Comparison of ENCODE assay signal across 23 cellular contexts in genomic region chr10:69750011-69750373, GRCh38. TPM values are rescaled to one million over a fixed set of nuclear protein-coding genes. Genes with fewer than 3 reads are reported as not detected.
"Had no signal": no experiment of that assay in that cellular context is flagged by ENCODE, and none has a peak within 500 bp of the region (broad histone marks: within the 10 kb centered on the region; RNA-seq: fewer than 3 reads in every experiment).

No MANE protein-coding gene starts in this region.

- H3K27ac ChIP-seq: brain microvascular endothelial cell, cardiac muscle cell, KMS-11, Peyer's patch, RWPE1, SJSA1 had no signal

- H3K36me3 ChIP-seq: brain microvascular endothelial cell, cardiac muscle cell, Peyer's patch, SJSA1 had no signal

- H3K27ac Mint-ChIP-seq: activated CD4-positive, alpha-beta memory T cell treated with anti-CD3 and anti-CD28 coated beads for 36 hours; activated CD4-positive, alpha-beta T cell treated with anti-CD3 and anti-CD28 coated beads, Interleukin-2, amount 10 ng/mL, durations not matched to agents 7 days and 5 days; T-helper 17 cell had no signal

- H3K4me3 ChIP-seq: cardiac muscle cell, Peyer's patch, SJSA1 had no signal

- H3K36me3 Mint-ChIP-seq: activated CD4-positive, alpha-beta memory T cell treated with anti-CD3 and anti-CD28 coated beads for 36 hours; activated naive CD4-positive, alpha-beta T cell treated with anti-CD3 and anti-CD28 coated beads, Interleukin-2, amount 50 U/mL, for 72 hours had no signal

- H3K27me3 ChIP-seq: brain microvascular endothelial cell, cardiac muscle cell, Peyer's patch had no signal

- H3K9ac ChIP-seq: KMS-11 had no signal

- ATAC-seq: activated naive CD4-positive, alpha-beta T cell treated with anti-CD3 and anti-CD28 coated beads, Interleukin-2, amount 50 U/mL, for 72 hours; activated T-cell treated with anti-CD3 and anti-CD28 coated beads, Interleukin-2, amount 50 U/mL, for 4 hours; T-helper 17 cell had no signal

- H3K4me3 Mint-ChIP-seq: activated CD4-positive, alpha-beta memory T cell treated with anti-CD3 and anti-CD28 coated beads for 36 hours; activated CD4-positive, alpha-beta T cell treated with anti-CD3 and anti-CD28 coated beads, Interleukin-2, amount 10 ng/mL, durations not matched to agents 7 days and 5 days; activated T-cell treated with anti-CD3 and anti-CD28 coated beads, Interleukin-2, amount 50 U/mL, for 4 hours; T-helper 17 cell had no signal

- H3K9me3 Mint-ChIP-seq: activated CD4-positive, alpha-beta memory T cell treated with anti-CD3 and anti-CD28 coated beads for 36 hours; activated CD4-positive, alpha-beta T cell treated with anti-CD3 and anti-CD28 coated beads, Interleukin-2, amount 10 ng/mL, durations not matched to agents 7 days and 5 days; activated naive CD4-positive, alpha-beta T cell treated with anti-CD3 and anti-CD28 coated beads, Interleukin-2, amount 50 U/mL, for 72 hours had no signal

- DNase-seq: activated CD4-positive, alpha-beta memory T cell treated with anti-CD3 and anti-CD28 coated beads for 36 hours; activated CD4-positive, alpha-beta T cell treated with anti-CD3 and anti-CD28 coated beads, Interleukin-2, amount 10 ng/mL, durations not matched to agents 7 days and 5 days; activated CD4-positive, CD25-positive, alpha-beta regulatory T cell; activated CD8-positive, alpha-beta memory T cell treated with anti-CD3 and anti-CD28 coated beads for 24 hours; activated effector memory CD4-positive, alpha-beta T cell treated with anti-CD3 and anti-CD28 coated beads, Interleukin-2, amount 50 U/mL, for 16 hours; activated naive CD4-positive, alpha-beta T cell treated with Interleukin-2 at 50 U/mL for 16 hours; activated T-cell treated with anti-CD3 and anti-CD28 coated beads, Interleukin-2, amount 50 U/mL, for 4 hours; amygdala; brain microvascular endothelial cell; NCI-H1092; NCI-H1417 treated with DMSO at 0.1 percent for 48 hours; NCI-H1694; NCI-H2029 treated with DMSO at 0.1 percent for 48 hours; NCI-H510A treated with DMSO at 0.1 percent for 48 hours; Peyer's patch; Right ventricle myocardium superior; T-helper 17 cell; T1000 had no signal

- H3K4me1 ChIP-seq: Peyer's patch had no signal

- H3K9me3 ChIP-seq: Peyer's patch, SJSA1 had no signal

- H3K4me1 Mint-ChIP-seq: activated CD4-positive, alpha-beta T cell treated with anti-CD3 and anti-CD28 coated beads, Interleukin-2, amount 10 ng/mL, durations not matched to agents 7 days and 5 days had no signal

- H3K4me2 ChIP-seq: KMS-11 had no signal

RNA-seq across cellular contexts. Expression of gene COL13A1, which starts 51.7 kb away (rescaled TPM):
- total RNA-seq: activated CD4-positive, alpha-beta memory T cell treated with anti-CD3 and anti-CD28 coated beads for 36 hours; activated CD4-positive, alpha-beta T cell treated with anti-CD3 and anti-CD28 coated beads, Interleukin-2, amount 10 ng/mL, durations not matched to agents 7 days and 5 days; activated naive CD4-positive, alpha-beta T cell treated with anti-CD3 and anti-CD28 coated beads, Interleukin-2, amount 50 U/mL, for 72 hours; activated T-cell treated with anti-CD3 and anti-CD28 coated beads, Interleukin-2, amount 50 U/mL, for 4 hours; T-helper 17 cell had no signal
